Comparison of ENCODE assay signal across 8 cellular contexts in the genomic region with DNA sequence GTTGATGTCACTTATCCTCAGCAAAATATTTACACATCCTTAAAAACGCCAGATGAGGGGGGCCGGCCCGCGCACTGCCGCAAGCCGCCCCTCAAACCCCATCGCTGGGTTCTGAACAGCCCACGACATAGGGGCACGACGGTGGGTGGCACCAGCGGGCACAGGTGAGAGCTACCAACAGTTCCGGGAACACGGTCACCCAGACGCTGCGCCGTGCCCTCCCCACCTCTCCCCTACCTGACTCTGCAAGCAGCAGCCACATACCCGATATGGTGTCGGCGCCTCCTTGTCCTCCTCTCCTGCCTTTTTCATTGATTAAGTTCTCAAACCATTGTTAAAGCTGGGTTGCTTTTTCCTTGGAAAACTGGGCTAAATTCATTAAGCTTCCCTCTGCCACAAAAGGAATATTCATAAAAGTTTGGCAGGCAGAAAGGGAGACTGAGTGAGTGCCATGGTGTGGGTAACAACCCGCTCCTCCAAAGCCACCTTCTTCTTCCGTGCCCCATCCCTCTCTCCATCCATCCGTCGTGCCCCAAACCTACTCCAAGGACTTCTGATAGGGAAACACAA. TPM values are rescaled to one million over a fixed set of nuclear protein-coding genes. Genes with fewer than 3 reads are reported as not detected.
DNase-seq lines count a peak whose midpoint lies in the region; ATAC-seq and TF ChIP-seq lines count a peak whose summit lies in the region.
"Had no signal": no experiment of that assay in that cellular context is flagged by ENCODE, and none has a peak within 500 bp of the region (broad histone marks: within the 10 kb centered on the region; RNA-seq: fewer than 3 reads in every experiment).

No MANE protein-coding gene starts in this region.

- CTCF ChIA-PET in WTC11 (lab: Charles Lee) = interaction anchor here (0.9 to 1.3 kb wide), 3 partner anchors 9 to 47 kb away, joined by 3 to 4 read pairs (median 3); no protein-coding TSS in a partner anchor

- POLR2A ChIA-PET in WTC11 (lab: Charles Lee) = no interaction called here

- no peaks in the 10 kb centered on the region for H3K36me3 Mint-ChIP-seq in WTC11

- peak overlapping the region in 1 of 3 donors; percentile 71 for H3K9ac ChIP-seq in skeletal muscle tissue (ENCODE audit: low read depth in 1 of 3, low read length in 3 of 3)

- H3K27ac Mint-ChIP-seq in WTC11 = no peak overlapping the region

- peaks cover 16% of the 10 kb centered on the region for H3K4me1 Mint-ChIP-seq in WTC11

- H3K27me3 ChIP-seq in iPS DF 6.9 (ENCODE audit: control insufficient read depth, insufficient read depth, low read length) (peaks cover 21% of the 10 kb centered on the region; the same call in 1 of the 2 replicates), skeletal muscle tissue (ENCODE audit: control insufficient read depth in 3 of 3, insufficient read depth in 3 of 3, low read length in 3 of 3) (peaks cover 0 to 11% (median 0%) of the 10 kb centered on the region in 3 donors)

- no peaks in the 10 kb centered on the region for H3K9me3 ChIP-seq in iPS DF 6.9 (ENCODE audit: control insufficient read depth, insufficient read depth, low read length)
- peaks cover 0 to 2% (median 0%) of the 10 kb centered on the region in 3 donors for H3K9me3 ChIP-seq in skeletal muscle tissue (ENCODE audit: control insufficient read depth in 3 of 3, low read length in 3 of 3)

- H3K4me1 ChIP-seq in iPS DF 6.9 (ENCODE audit: control insufficient read depth, insufficient read depth, low read length) (no peaks in the 10 kb centered on the region; the same call in 1 of the 2 replicates), skeletal muscle tissue (ENCODE audit: control insufficient read depth in 3 of 3, insufficient read depth in 3 of 3, low read length in 3 of 3) (peaks cover 0 to 3% (median 0%) of the 10 kb centered on the region in 3 donors)

- H3K4me3 ChIP-seq in iPS DF 6.9 (ENCODE audit: low read length) (peak overlapping the region; percentile 36; the same call in 1 of the 2 replicates), skeletal muscle tissue (ENCODE audit: low read length in 3 of 3) (peak overlapping the region; percentile 58 to 72 (median 66))

- no peak for TF ChIP-seq CTCF in WTC11 (IDR thresholded peaks at IDR 0.05)

- H3K36me3 ChIP-seq in iPS DF 6.9 (ENCODE audit: control insufficient read depth, insufficient read depth, low read length) (no peaks in the 10 kb centered on the region), skeletal muscle tissue (ENCODE audit: control insufficient read depth in 3 of 3, insufficient read depth in 3 of 3, low read length in 3 of 3) (no peaks in the 10 kb centered on the region)

- H3K4me3 Mint-ChIP-seq in WTC11 = peak overlapping the region; percentile 78

- peaks cover 75% of the 10 kb centered on the region for H3K27me3 Mint-ChIP-seq in WTC11 (ENCODE audit: low read depth)

- ATAC-seq in WTC11 = 0 out of 2 replicates have a peak, but pooled peaks have one; percentile 25
- ATAC-seq in HG03439 (IDR thresholded peaks at IDR 0.05; ENCODE audit: unreplicated experiment) = no peak
- ATAC-seq in GM21576 (IDR thresholded peaks at IDR 0.05; ENCODE audit: unreplicated experiment) = no peak

- H3K9me3 Mint-ChIP-seq in WTC11 = no peaks in the 10 kb centered on the region

- DNase-seq in NCI-H1105 (lab: John Stamatoyannopoulos, UW) = peak; percentile 14
- DNase-seq in WTC11 (ENCODE audit: low spot score) = peak; percentile 11
- no peak for DNase-seq in iPS DF 6.9 (ENCODE audit: low read depth, low spot score)
- no peak for DNase-seq in D341Med (ENCODE audit: low spot score)

- H3K27ac ChIP-seq in iPS DF 6.9 (ENCODE audit: low read length) (no peak overlapping the region), skeletal muscle tissue (ENCODE audit: low read depth, low read length) (no peak overlapping the region)

- no CpG with 5 or more reads among the region's 23 CpGs for WGBS in iPS DF 6.9 (ENCODE audit: insufficient coverage, insufficient read length)

TF ChIP-seq in WTC11, 78 proteins besides CTCF, POLR2A, EP300 and RAD21:
- TF ChIP-seq ZNF396 (CRISPR knock-in tag; IDR thresholded peaks at IDR 0.05; ENCODE audit: borderline replicate concordance) = no peak
- TF ChIP-seq ERG (CRISPR knock-in tag; IDR thresholded peaks at IDR 0.05) = no peak
- no peak for TF ChIP-seq RORB (CRISPR knock-in tag; IDR thresholded peaks at IDR 0.05)
- no peak for TF ChIP-seq USF2 (CRISPR knock-in tag; IDR thresholded peaks at IDR 0.05)
- no peak for TF ChIP-seq RELA (CRISPR knock-in tag; IDR thresholded peaks at IDR 0.05; ENCODE audit: borderline replicate concordance)

RNA-seq across cellular contexts. Expression of gene RAI2, which starts 1.4 kb away (rescaled TPM):
- total RNA-seq in WTC11 (2021) (0.57 to 0.78 TPM (median 0.77 TPM) in 3 replicates), skeletal muscle tissue (0.52 TPM)
- total RNA-seq: RPMI7951 had no signal

Comparison
In these comparisons a context has a peak if more than half of its experiments do, and no peak if none do; other contexts are left out.
1. DNase-seq: peak in NCI-H1105 (single experiment) and WTC11 (single experiment); none in iPS DF 6.9 (single experiment) and D341Med (single experiment).